Comparison of ENCODE assay signal across 8 cellular contexts in the genomic region with DNA sequence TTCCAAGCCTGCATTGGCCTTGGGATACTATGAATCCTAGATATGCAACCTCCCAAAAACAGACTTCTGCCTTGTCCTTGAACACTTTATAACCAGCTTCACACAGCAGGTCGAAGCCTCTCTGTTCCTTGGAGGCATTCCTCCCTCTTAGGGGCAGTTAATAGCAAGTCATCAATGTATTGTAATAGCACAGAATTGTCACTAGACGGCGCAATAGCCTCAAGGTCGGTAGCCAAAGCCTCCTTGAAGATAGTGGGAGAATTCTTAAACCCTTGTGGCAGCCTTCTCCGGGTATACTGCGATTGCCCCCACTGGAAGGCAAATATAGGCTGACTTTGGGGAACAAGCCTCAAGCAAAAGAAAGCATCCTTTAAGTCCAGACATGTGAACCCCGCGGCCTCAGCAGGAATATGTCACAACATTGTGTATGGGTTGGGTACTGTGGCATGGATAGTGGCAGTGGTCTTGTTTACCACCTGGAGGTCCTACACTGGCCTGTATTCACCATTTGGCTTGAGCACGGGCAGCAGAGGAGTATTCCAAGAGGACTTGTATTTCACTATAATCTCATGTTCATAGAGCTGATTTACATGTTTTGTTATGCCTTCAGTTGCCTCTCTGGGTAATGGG.
DNase-seq lines count a peak whose midpoint lies in the region; ATAC-seq, FAIRE-seq and TF ChIP-seq lines count a peak whose summit lies in the region.

No MANE protein-coding gene starts in this region.

- H3K27me3 ChIP-seq in mammary epithelial cell (ENCODE audit: insufficient read depth, low read length) (no peaks in the 10 kb centered on the region), HepG2 (ENCODE audit: control insufficient read depth in 1 of 2, insufficient read depth in 2 of 2, low read length in 2 of 2) (peaks cover 2 to 32% of the 10 kb centered on the region in 2 experiments; a peak in 3 of 5 replicates), upper lobe of left lung (no peaks in the 10 kb centered on the region)

- intact Hi-C loops in mammary epithelial cell (cut with micrococcal nuclease) (loop anchor here (1.0 to 5.0 kb wide), 3 partner anchors 53 to 494 kb away; no protein-coding TSS in a partner anchor), HepG2 (cut with micrococcal nuclease; ENCODE audit: unreplicated experiment) (no loop called here)

- in situ Hi-C loops in mammary epithelial cell (cut with MboI; ENCODE audit: low sequenced_read_pairs in 2 of 2): no loop called here
- in situ Hi-C loops in HepG2 (cut with HindIII; ENCODE audit: extremely low pct_ligation_motif_present, low pct_unique_long_range_greater_than_20kb): no loop called here

- H3K27ac ChIP-seq in mammary epithelial cell (ENCODE audit: insufficient read depth, low read depth, low read length) (no peak overlapping the region), HepG2 (ENCODE audit: extremely low read length, insufficient read depth, low read length) (no peak overlapping the region), upper lobe of left lung (no peak overlapping the region)

- H3K9me3 ChIP-seq in mammary epithelial cell (replicated peaks; ENCODE audit: insufficient read depth, low read length) (peaks cover 12% of the 10 kb centered on the region), HepG2 (ENCODE audit: low read length) (no peaks in the 10 kb centered on the region), upper lobe of left lung (no peaks in the 10 kb centered on the region)

- TF ChIP-seq CTCF in AG10803 (conservative IDR thresholded peaks at IDR 0.05; ENCODE audit: low read length) (peak; percentile 44), GM12865 (IDR thresholded peaks at IDR 0.05; ENCODE audit: insufficient read depth, low read depth, low read length, missing control alignments) (peak; percentile 25), mammary epithelial cell (conservative IDR thresholded peaks at IDR 0.05 in 1 of 2, IDR thresholded peaks at IDR 0.05 in 1 of 2; ENCODE audit: extremely low read depth in 1 of 2, insufficient read depth in 1 of 2, low read depth in 1 of 2, low read length in 2 of 2) (peak; percentile 50 to 87), HepG2 (CRISPR knock-in tag; IDR thresholded peaks at IDR 0.05) (peak; percentile 70), upper lobe of left lung (IDR thresholded peaks at IDR 0.05) (peak; percentile 45 to 79 (median 72))

- H3K4me2 ChIP-seq in mammary epithelial cell (ENCODE audit: insufficient read depth, low read depth, low read length): no peak overlapping the region
- no peak overlapping the region for H3K4me2 ChIP-seq in HepG2 (ENCODE audit: low read depth, low read length)

- POLR2A ChIA-PET in HepG2 (lab: Yijun Ruan, JAX): no interaction called here

- H3K4me3 ChIP-seq in AG10803 (ENCODE audit: low read length) (no peak overlapping the region), GM12865 (ENCODE audit: low read depth, low read length) (no peak overlapping the region), mammary epithelial cell (replicated peaks in 1 of 3; ENCODE audit: insufficient read depth in 1 of 3, low read depth in 2 of 3, low read length in 3 of 3) (no peak overlapping the region), HepG2 (replicated peaks in 1 of 3; ENCODE audit: insufficient read depth in 1 of 3, low read depth in 2 of 3, low read length in 3 of 3) (no peak overlapping the region), upper lobe of left lung (no peak overlapping the region)

- 21% methylated on average over 9 of the region's 9 CpGs for WGBS in mammary epithelial cell (ENCODE audit: low coverage, missing lambda C conversion rate)
- WGBS in HepG2 (ENCODE audit: low lambda C conversion rate): 39% methylated on average over 6 of the region's 9 CpGs
- whole genome bisulfite sequencing in upper lobe of left lung, 2 donors: 39 to 45% methylated on average over 9 of the region's 9 CpGs

- H3K9ac ChIP-seq in mammary epithelial cell (ENCODE audit: insufficient read depth, low read length): no peak overlapping the region
- no peak overlapping the region for H3K9ac ChIP-seq in HepG2 (ENCODE audit: insufficient read depth, low read depth, low read length)

- DNase-seq in AG10803 (ENCODE audit: low read depth) (peak; percentile 21), GM12865 (ENCODE audit: low read depth) (peak; percentile 13), NOMO-1 treated with DMSO at 0.1 percent for 48 hours (lab: John Stamatoyannopoulos, UW; ENCODE audit: unreplicated experiment) (peak; percentile 19), mammary epithelial cell (peak; percentile 38), HepG2 (ENCODE audit: low spot score) (no peak), upper lobe of left lung (peak in 1 of 2 donors; percentile 28), A172 (ENCODE audit: low spot score) (no peak)

- H2AFZ ChIP-seq in mammary epithelial cell (ENCODE audit: low read depth, low read length) (no peak overlapping the region), HepG2 (ENCODE audit: low read length) (no peak overlapping the region)

- H3K4me1 ChIP-seq in mammary epithelial cell (ENCODE audit: insufficient read depth, low read length): no peaks in the 10 kb centered on the region
- H3K4me1 ChIP-seq in HepG2 (ENCODE audit: insufficient read depth, low read length): no peaks in the 10 kb centered on the region
- no peaks in the 10 kb centered on the region for H3K4me1 ChIP-seq in upper lobe of left lung

- H4K20me1 ChIP-seq in mammary epithelial cell (ENCODE audit: insufficient read depth, low read length) (no peaks in the 10 kb centered on the region), HepG2 (ENCODE audit: insufficient read depth, low read length) (no peaks in the 10 kb centered on the region)

- CTCF ChIA-PET in mammary epithelial cell (lab: Charles Lee; ENCODE audit: low non-redundant PET): interaction anchor here (0.5 to 0.6 kb wide), 2 partner anchors 46 to 54 kb away, joined by 3 to 17 read pairs; no protein-coding TSS in a partner anchor
- CTCF ChIA-PET in HepG2 (lab: Yijun Ruan, JAX; ENCODE audit: low intra/inter-chr PET ratio, low total read pairs): no interaction called here

- TF ChIP-seq EP300 in HepG2 (IDR thresholded peaks at IDR 0.05; ENCODE audit: low read depth in 2 of 2, low read length in 2 of 2): no peak
- TF ChIP-seq EP300 in HepG2 (CRISPR knock-in tag; IDR thresholded peaks at IDR 0.05; ENCODE audit: borderline replicate concordance): no peak
- TF ChIP-seq EP300 in upper lobe of left lung (IDR thresholded peaks at IDR 0.05): no peak

- dilution Hi-C loops in mammary epithelial cell (cut with HindIII; ENCODE audit: low sequenced_read_pairs): no loop called here

- no peak for TF ChIP-seq POLR2A in HepG2 (IDR thresholded peaks at IDR 0.05; ENCODE audit: insufficient read depth in 1 of 2, low read depth in 2 of 2, low read length in 2 of 2)
- TF ChIP-seq POLR2A in upper lobe of left lung (IDR thresholded peaks at IDR 0.05): no peak

- peak; percentile 60 for FAIRE-seq in HepG2 (lab: Jason Lieb, UNC)

- H3K79me2 ChIP-seq in mammary epithelial cell (ENCODE audit: insufficient read depth, low read length): no peaks in the 10 kb centered on the region
- no peaks in the 10 kb centered on the region for H3K79me2 ChIP-seq in HepG2 (ENCODE audit: insufficient read depth, low read length)

- ATAC-seq in HepG2 (peak; percentile 57), upper lobe of left lung (ENCODE audit: low FRiP score in 2 of 2) (peak; percentile 61 to 73), GM21447 (IDR thresholded peaks at IDR 0.05; ENCODE audit: unreplicated experiment) (no peak)

- no peak for TF ChIP-seq RAD21 in HepG2 (CRISPR knock-in tag; IDR thresholded peaks at IDR 0.05)

- H3K36me3 ChIP-seq in mammary epithelial cell (ENCODE audit: insufficient read depth, low read length) (no peaks in the 10 kb centered on the region), HepG2 (replicated peaks in 1 of 2; ENCODE audit: control insufficient read depth in 1 of 2, insufficient read depth in 2 of 2, low read length in 2 of 2) (no peaks in the 10 kb centered on the region), upper lobe of left lung (no peaks in the 10 kb centered on the region)

- BruUV-seq in mammary epithelial cell (replicated peaks; lab: Mats Ljungman, UMichigan) (no TSS peak), HepG2 (replicated peaks; lab: Mats Ljungman, UMichigan) (no TSS peak)

TF ChIP-seq in HepG2, 621 proteins besides CTCF, POLR2A, EP300 and RAD21:
- TF ChIP-seq, protein P1, sequence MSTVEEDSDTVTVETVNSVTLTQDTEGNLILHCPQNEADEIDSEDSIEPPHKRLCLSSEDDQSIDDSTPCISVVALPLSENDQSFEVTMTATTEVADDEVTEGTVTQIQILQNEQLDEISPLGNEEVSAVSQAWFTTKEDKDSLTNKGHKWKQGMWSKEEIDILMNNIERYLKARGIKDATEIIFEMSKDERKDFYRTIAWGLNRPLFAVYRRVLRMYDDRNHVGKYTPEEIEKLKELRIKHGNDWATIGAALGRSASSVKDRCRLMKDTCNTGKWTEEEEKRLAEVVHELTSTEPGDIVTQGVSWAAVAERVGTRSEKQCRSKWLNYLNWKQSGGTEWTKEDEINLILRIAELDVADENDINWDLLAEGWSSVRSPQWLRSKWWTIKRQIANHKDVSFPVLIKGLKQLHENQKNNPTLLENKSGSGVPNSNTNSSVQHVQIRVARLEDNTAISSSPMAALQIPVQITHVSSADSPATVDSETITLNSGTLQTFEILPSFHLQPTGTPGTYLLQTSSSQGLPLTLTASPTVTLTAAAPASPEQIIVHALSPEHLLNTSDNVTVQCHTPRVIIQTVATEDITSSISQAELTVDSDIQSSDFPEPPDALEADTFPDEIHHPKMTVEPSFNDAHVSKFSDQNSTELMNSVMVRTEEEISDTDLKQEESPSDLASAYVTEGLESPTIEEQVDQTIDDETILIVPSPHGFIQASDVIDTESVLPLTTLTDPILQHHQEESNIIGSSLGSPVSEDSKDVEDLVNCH (CRISPR knock-in tag; IDR thresholded peaks at IDR 0.05): no peak
- TF ChIP-seq STAG1 (CRISPR knock-in tag; IDR thresholded peaks at IDR 0.05) (peak; percentile 79), PPARG (CRISPR knock-in tag; conservative IDR thresholded peaks at IDR 0.05) (no peak), SMC3 (IDR thresholded peaks at IDR 0.05; ENCODE audit: low read length) (peak; percentile 41; the same call in 1 of the 2 replicates)
- TF ChIP-seq, protein P2, sequence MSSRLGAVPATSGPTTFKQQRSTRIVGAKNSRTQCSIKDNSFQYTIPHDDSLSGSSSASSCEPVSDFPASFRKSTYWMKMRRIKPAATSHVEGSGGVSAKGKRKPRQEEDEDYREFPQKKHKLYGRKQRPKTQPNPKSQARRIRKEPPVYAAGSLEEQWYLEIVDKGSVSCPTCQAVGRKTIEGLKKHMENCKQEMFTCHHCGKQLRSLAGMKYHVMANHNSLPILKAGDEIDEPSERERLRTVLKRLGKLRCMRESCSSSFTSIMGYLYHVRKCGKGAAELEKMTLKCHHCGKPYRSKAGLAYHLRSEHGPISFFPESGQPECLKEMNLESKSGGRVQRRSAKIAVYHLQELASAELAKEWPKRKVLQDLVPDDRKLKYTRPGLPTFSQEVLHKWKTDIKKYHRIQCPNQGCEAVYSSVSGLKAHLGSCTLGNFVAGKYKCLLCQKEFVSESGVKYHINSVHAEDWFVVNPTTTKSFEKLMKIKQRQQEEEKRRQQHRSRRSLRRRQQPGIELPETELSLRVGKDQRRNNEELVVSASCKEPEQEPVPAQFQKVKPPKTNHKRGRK (CRISPR knock-in tag; IDR thresholded peaks at IDR 0.05): no peak

Comparison
In these comparisons a context has a peak if more than half of its experiments do, and no peak if none do; other contexts are left out.
1. DNase-seq: peak in AG10803 (single experiment), GM12865 (single experiment), NOMO-1 treated with DMSO at 0.1 percent for 48 hours (single experiment) and mammary epithelial cell (single experiment); none in HepG2 (single experiment) and A172 (single experiment).
2. Peak in every context shown above with its lines, with median percentiles within 50 percentile points of each other: CTCF ChIP-seq.